In the genomic region with DNA sequence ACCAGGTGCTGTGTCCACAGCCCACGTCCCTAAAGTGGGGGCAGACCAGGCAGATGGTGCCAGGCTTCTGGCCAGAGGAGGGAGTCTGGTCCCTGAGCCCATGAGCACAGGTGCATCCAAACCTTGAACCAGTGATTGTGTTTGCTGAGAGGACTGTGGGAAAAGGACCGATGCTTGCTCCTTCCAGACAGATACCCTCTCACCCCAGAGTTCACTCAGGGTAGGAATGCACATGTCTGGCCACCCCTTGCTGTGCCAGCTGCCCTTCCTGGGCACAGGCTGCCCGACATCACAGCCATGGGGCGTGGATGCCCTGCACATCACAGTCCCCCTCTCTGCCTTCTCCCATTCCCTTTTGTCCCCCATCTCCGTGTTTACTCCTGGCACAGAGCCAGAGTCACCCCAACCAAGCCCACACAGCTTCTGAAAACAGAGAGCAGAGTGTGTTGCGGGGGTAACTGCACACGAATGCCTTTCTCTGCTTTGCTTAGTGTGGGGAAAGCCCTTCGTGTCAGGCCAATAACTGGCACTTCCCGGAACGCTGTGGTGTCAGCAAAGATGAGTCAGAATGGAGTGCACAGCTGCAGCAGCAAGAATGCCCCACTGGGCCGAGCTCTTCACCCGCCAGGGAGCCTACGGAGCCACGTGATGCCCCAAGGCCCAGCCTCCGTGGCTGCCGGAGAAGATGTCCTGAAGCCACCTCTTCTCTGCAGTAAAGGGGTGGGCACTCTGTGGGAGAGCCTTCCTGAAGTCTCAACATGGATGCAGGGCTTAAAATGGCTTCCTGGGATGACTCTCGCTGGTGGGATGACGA, we compare ENCODE assay signal across 8 cellular contexts. TPM values are rescaled to one million over a fixed set of nuclear protein-coding genes. Genes with fewer than 3 reads are reported as not detected.
A peak's percentile ranks its signal among the peaks of the same experiment; 100 is the strongest.
DNase-seq lines count a peak whose midpoint lies in the region; ATAC-seq and TF ChIP-seq lines count a peak whose summit lies in the region.

No MANE protein-coding gene starts in this region.

- H3K27ac ChIP-seq in temporal lobe (ENCODE audit: low read depth, low read length) = peak overlapping the region; percentile 94

- peak overlapping the region; percentile 58 for H3K4me3 Mint-ChIP-seq in activated CD8-positive, alpha-beta memory T cell treated with anti-CD3 and anti-CD28 coated beads, Interleukin-2, amount 10 ng/mL, durations not matched to agents 7 days and 5 days

- no peaks in the 10 kb centered on the region for H3K27me3 Mint-ChIP-seq in activated CD8-positive, alpha-beta memory T cell treated with anti-CD3 and anti-CD28 coated beads, Interleukin-2, amount 10 ng/mL, durations not matched to agents 7 days and 5 days

- H3K36me3 Mint-ChIP-seq in activated CD8-positive, alpha-beta memory T cell treated with anti-CD3 and anti-CD28 coated beads, Interleukin-2, amount 10 ng/mL, durations not matched to agents 7 days and 5 days = peaks cover 20% of the 10 kb centered on the region

- peak overlapping the region; percentile 97 for H3K27ac Mint-ChIP-seq in activated CD8-positive, alpha-beta memory T cell treated with anti-CD3 and anti-CD28 coated beads, Interleukin-2, amount 10 ng/mL, durations not matched to agents 7 days and 5 days

- H3K4me1 Mint-ChIP-seq in activated CD8-positive, alpha-beta memory T cell treated with anti-CD3 and anti-CD28 coated beads, Interleukin-2, amount 10 ng/mL, durations not matched to agents 7 days and 5 days = peaks cover 52% of the 10 kb centered on the region

- no peak for TF ChIP-seq POLR2A in GM18505 (IDR thresholded peaks at IDR 0.05; ENCODE audit: borderline replicate concordance, extremely low read depth, insufficient read depth, insufficient read length)

- CTCF ChIA-PET in activated CD8-positive, alpha-beta memory T cell treated with anti-CD3 and anti-CD28 coated beads, Interleukin-2, amount 10 ng/mL, durations not matched to agents 7 days and 5 days (lab: Charles Lee) = interaction anchor here (0.8 to 6.1 kb wide), 12 partner anchors 11 to 517 kb away, joined by 3 to 70 read pairs (median 3); no protein-coding TSS in a partner anchor

- H3K9me3 Mint-ChIP-seq in activated CD8-positive, alpha-beta memory T cell treated with anti-CD3 and anti-CD28 coated beads, Interleukin-2, amount 10 ng/mL, durations not matched to agents 7 days and 5 days (ENCODE audit: low read depth) = no peaks in the 10 kb centered on the region

- ATAC-seq in GM18505 (IDR thresholded peaks at IDR 0.05; ENCODE audit: unreplicated experiment) = peak; percentile 87
- ATAC-seq in HG02943 (IDR thresholded peaks at IDR 0.05; ENCODE audit: low read depth, unreplicated experiment) = peak; percentile 91
- peak; percentile 98 for ATAC-seq in activated CD8-positive, alpha-beta memory T cell treated with anti-CD3 and anti-CD28 coated beads, Interleukin-2, amount 10 ng/mL, durations not matched to agents 7 days and 5 days
- ATAC-seq in esophagus mucosa = peak; percentile 96

- DNase-seq in 8988T (peak; percentile 94), NCI-H460 (ENCODE audit: extremely low read depth, low read depth) (peak; percentile 39), non-pigmented ciliary epithelial cell (ENCODE audit: low read depth) (peak; percentile 84)
- peak; percentile 93 for DNase-seq in activated CD8-positive, alpha-beta memory T cell treated with anti-CD3 and anti-CD28 coated beads, Interleukin-2, amount 10 ng/mL, durations not matched to agents 7 days and 5 days

RNA-seq across cellular contexts. Expression of a gene that starts 7.6 kb away (rescaled TPM):
- 77.5 and 88.1 TPM in 2 replicates for total RNA-seq in NCI-H460 (2014; rRNA removed; shearing (Covaris generic))
- 80.9 and 92.0 TPM in 2 replicates for polyA plus RNA-seq in NCI-H460 (2014; cell fraction: nucleus; rRNA removed)
- 100 to 1,000 TPM; 109 to 119 TPM for total RNA-seq in activated CD8-positive, alpha-beta memory T cell treated with anti-CD3 and anti-CD28 coated beads, Interleukin-2, amount 10 ng/mL, durations not matched to agents 7 days and 5 days
- total RNA-seq in esophagus mucosa (39.4 TPM), temporal lobe (34.9 TPM)

RNA-seq across cellular contexts. Expression of a gene that starts 57.5 kb away (rescaled TPM):
- total RNA-seq in NCI-H460 (2014; rRNA removed; shearing (Covaris generic)) = 65.7 and 69.7 TPM in 2 replicates
- 84.5 and 104 TPM in 2 replicates for polyA plus RNA-seq in NCI-H460 (2014; cell fraction: nucleus; rRNA removed)
- 100 to 1,000 TPM; 347 to 389 TPM for total RNA-seq in activated CD8-positive, alpha-beta memory T cell treated with anti-CD3 and anti-CD28 coated beads, Interleukin-2, amount 10 ng/mL, durations not matched to agents 7 days and 5 days
- 113 TPM for total RNA-seq in esophagus mucosa
- 185 TPM for total RNA-seq in temporal lobe

Comparison
In these comparisons a context has a peak if more than half of its experiments do, and no peak if none do; other contexts are left out.
1. Peak in every context shown above with its lines: DNase-seq, ATAC-seq and H3K27ac ChIP-seq.
2. DNase-seq: peak in every context shown above with its lines; median percentile 94 in 8988T; 93 in activated CD8-positive, alpha-beta memory T cell treated with anti-CD3 and anti-CD28 coated beads, Interleukin-2, amount 10 ng/mL, durations not matched to agents 7 days and 5 days; 84 in non-pigmented ciliary epithelial cell; 39 in NCI-H460.